In genomic region chr3:62876064-62876463, GRCh38 we compare ENCODE assay signal across 7 cellular contexts. TPM values are rescaled to one million over a fixed set of nuclear protein-coding genes. Genes with fewer than 3 reads are reported as not detected.
DNase-seq lines count a peak whose midpoint lies in the region; ATAC-seq and TF ChIP-seq lines count a peak whose summit lies in the region.

No MANE protein-coding gene starts in this region.

- no peak overlapping the region for H3K27ac ChIP-seq in HEK293 (ENCODE audit: extremely low read depth, low read depth, low read length)
- H3K27ac ChIP-seq in PC-3 (ENCODE audit: low read length) = no peak overlapping the region
- no peak overlapping the region for H3K27ac ChIP-seq in suprapubic skin

- no peak for TF ChIP-seq EP300 in suprapubic skin (IDR thresholded peaks at IDR 0.05)

- H3K4me1 ChIP-seq in HEK293 (ENCODE audit: control insufficient read depth, insufficient read depth, low read length) (no peaks in the 10 kb centered on the region), PC-3 (ENCODE audit: insufficient read depth, low read length) (no peaks in the 10 kb centered on the region), suprapubic skin (peaks cover 13% of the 10 kb centered on the region)

- H3K9me2 ChIP-seq in PC-3 (replicated peaks; ENCODE audit: low read length) = no peaks in the 10 kb centered on the region

- TF ChIP-seq POLR2A in suprapubic skin (IDR thresholded peaks at IDR 0.05) = no peak

- no peaks in the 10 kb centered on the region for H3K79me2 ChIP-seq in PC-3 (ENCODE audit: low read length)

- ATAC-seq in PC-3 (no peak), HG03457 (IDR thresholded peaks at IDR 0.05; ENCODE audit: unreplicated experiment) (no peak)

- no peak overlapping the region for H2AFZ ChIP-seq in PC-3 (ENCODE audit: low read length)

- CTCF ChIA-PET in HEK293 (lab: Yijun Ruan, JAX) = no interaction called here
- CTCF ChIA-PET in PC-3 (lab: Charles Lee) = no interaction called here

- H3K36me3 ChIP-seq in HEK293 (ENCODE audit: control insufficient read depth in 2 of 2, insufficient read depth in 1 of 2, low read length in 2 of 2) (no peaks in the 10 kb centered on the region), PC-3 (ENCODE audit: low read depth, low read length) (no peaks in the 10 kb centered on the region), suprapubic skin (no peaks in the 10 kb centered on the region)

- intact Hi-C loops in PC-3 (cut with micrococcal nuclease) = no loop called here

- H3K4me2 ChIP-seq in PC-3 (ENCODE audit: low read length) = no peak overlapping the region

- H3K27me3 ChIP-seq in PC-3 (ENCODE audit: low read length) (peaks cover 22% of the 10 kb centered on the region; the same call in 1 of the 2 replicates), suprapubic skin (peaks cover 33% of the 10 kb centered on the region)

- H4K20me1 ChIP-seq in PC-3 (ENCODE audit: low read length) = no peaks in the 10 kb centered on the region

- TF ChIP-seq CTCF in HEK293 (tag by site-specific recombination; IDR thresholded peaks at IDR 0.05) = no peak
- no peak for TF ChIP-seq CTCF in PC-3 (conservative IDR thresholded peaks at IDR 0.05; ENCODE audit: low read depth, low read length)
- TF ChIP-seq CTCF in fibroblast of pulmonary artery (IDR thresholded peaks at IDR 0.05; ENCODE audit: low read length, missing control alignments) = no peak
- no peak for TF ChIP-seq CTCF in suprapubic skin (IDR thresholded peaks at IDR 0.05)

- DNase-seq in PC-3 (peak; percentile 21), fibroblast of pulmonary artery (ENCODE audit: low read depth) (peak; percentile 60), renal cortical epithelial cell (ENCODE audit: low read depth) (peak; percentile 34), suprapubic skin (ENCODE audit: low spot score in 2 of 2) (no peak), GOT3 (lab: John Stamatoyannopoulos, UW) (no peak)

- BruUV-seq in PC-3 (replicated peaks; lab: Mats Ljungman, UMichigan) = no TSS peak

- H3K9ac ChIP-seq in PC-3 (ENCODE audit: low read length) = no peak overlapping the region

- H3K9me3 ChIP-seq in HEK293 (ENCODE audit: control insufficient read depth, insufficient read depth, low read depth, low read length) (no peaks in the 10 kb centered on the region), PC-3 (ENCODE audit: low read length) (0 out of 2 replicates have a peak, but pooled peaks cover 10% of the 10 kb centered on the region), suprapubic skin (no peaks in the 10 kb centered on the region)

- H3K4me3 ChIP-seq in HEK293 (ENCODE audit: low read depth, low read length) (no peak overlapping the region), PC-3 (ENCODE audit: low read length) (no peak overlapping the region), fibroblast of pulmonary artery (replicated peaks; ENCODE audit: low read depth, low read length) (no peak overlapping the region), suprapubic skin (no peak overlapping the region)

- H3F3A ChIP-seq in PC-3 (ENCODE audit: low read length, unreplicated experiment) = no peaks in the 10 kb centered on the region

- 2% methylated on average over 17 of the region's 17 CpGs for WGBS in suprapubic skin

- POLR2A ChIA-PET in HEK293 (lab: Yijun Ruan, JAX) (no interaction called here), PC-3 (lab: Charles Lee; ENCODE audit: unreplicated experiment) (no interaction called here)

TF ChIP-seq in HEK293, 187 proteins besides CTCF, POLR2A, EP300 and RAD21:
- TF ChIP-seq ZNF792 (tag by site-specific recombination; IDR thresholded peaks at IDR 0.05) (no peak), REST (tag by site-specific recombination; IDR thresholded peaks at IDR 0.05) (peak; percentile 90)
TF ChIP-seq in HEK293: peak in this region for 1.

RNA-seq across cellular contexts. Expression of gene CADPS, which starts 0.8 kb away (rescaled TPM):
- total RNA-seq in PC-3 (2014; rRNA removed) (not detected in 2 replicates), renal cortical epithelial cell (not detected in 2 replicates), suprapubic skin (1 to 10 TPM in 3 of 4 donors, under 1 TPM in 1; 0.57 to 3.8 (median 3.0) TPM)

Comparison
In these comparisons a context has a peak if more than half of its experiments do, and no peak if none do; other contexts are left out.
1. DNase-seq: peak in PC-3 (single experiment), fibroblast of pulmonary artery (single experiment) and renal cortical epithelial cell (single experiment); none in suprapubic skin (0 of 2) and GOT3 (single experiment).